In genomic region chr3:132352556-132353143, GRCh38 we compare ENCODE assay signal across 8 cellular contexts. TPM values are rescaled to one million over a fixed set of nuclear protein-coding genes. Genes with fewer than 3 reads are reported as not detected.
A peak's percentile ranks its signal among the peaks of the same experiment; 100 is the strongest.
DNase-seq lines count a peak whose midpoint lies in the region; ATAC-seq and TF ChIP-seq lines count a peak whose summit lies in the region.

No MANE protein-coding gene starts in this region.

- no peaks in the 10 kb centered on the region for H3K36me3 Mint-ChIP-seq in memory B cell

- no TSS peak for BruUV-seq in A673 (replicated peaks; lab: Mats Ljungman, UMichigan)

- no peaks in the 10 kb centered on the region for H3K4me1 ChIP-seq in A673 (ENCODE audit: insufficient read depth, low read length, poor library complexity, severe bottlenecking)

- no peak overlapping the region for H3K27ac Mint-ChIP-seq in memory B cell

- no peaks in the 10 kb centered on the region for H3K27me3 Mint-ChIP-seq in memory B cell

- peak; percentile 67 for ATAC-seq in GM18511 (IDR thresholded peaks at IDR 0.05; ENCODE audit: unreplicated experiment)
- peak; percentile 62 for ATAC-seq in HG03469 (IDR thresholded peaks at IDR 0.05; ENCODE audit: unreplicated experiment)
- peak; percentile 79 for ATAC-seq in memory B cell (ENCODE audit: low read depth)

- no peak overlapping the region for H3K27ac ChIP-seq in A673 (ENCODE audit: low read depth, low read length, poor library complexity, severe bottlenecking)
- H3K27ac ChIP-seq in dorsolateral prefrontal cortex: no peak overlapping the region

- no peaks in the 10 kb centered on the region for H3K9me3 ChIP-seq in A673 (ENCODE audit: low read depth, low read length, poor library complexity, severe bottlenecking)

- no peaks in the 10 kb centered on the region for H3K27me3 ChIP-seq in A673 (replicated peaks; ENCODE audit: insufficient read depth, low read depth, low read length, poor library complexity)
- peaks cover 0 to 3% (median 0%) of the 10 kb centered on the region in 45 donors for H3K27me3 ChIP-seq in dorsolateral prefrontal cortex

- intact Hi-C loops in A673 (cut with micrococcal nuclease; ENCODE audit: unreplicated experiment) (loop anchor here (2.0 kb wide), 2 partner anchors 46 to 290 kb away; no protein-coding TSS in a partner anchor), dorsolateral prefrontal cortex (cut with DNase I) (loop anchor here (1.0 to 10.0 kb wide), 3 partner anchors 47 to 292 kb away; no protein-coding TSS in a partner anchor)

- no peaks in the 10 kb centered on the region for H3K9me3 Mint-ChIP-seq in memory B cell

- DNase-seq in A673 (ENCODE audit: low spot score) (peak; percentile 77), NCI-H748 (lab: John Stamatoyannopoulos, UW; ENCODE audit: unreplicated experiment) (peak; percentile 62), dorsolateral prefrontal cortex (peak in 6 of 10 donors; percentile 7 to 63 (median 46)), memory B cell (ENCODE audit: low spot score in 2 of 2) (peak; percentile 67 to 68)
- DNase-seq in activated CD4-positive, alpha-beta T cell treated with anti-CD3 and anti-CD28 coated beads, Interleukin-2, amount 50 U/mL, for 1 hour: peak; percentile 57
- DNase-seq in stimulated activated CD8-positive, alpha-beta memory T cell treated with anti-CD3 and anti-CD28 coated beads, Interleukin-4, amount 100 ng/mL, for 24 hours (ENCODE audit: low read depth): peak; percentile 41

- no peaks in the 10 kb centered on the region for H3K36me3 ChIP-seq in A673 (ENCODE audit: insufficient read depth, low read length, poor library complexity, severe bottlenecking)

- H3K4me3 ChIP-seq in A673 (ENCODE audit: low read depth, low read length, poor library complexity, severe bottlenecking) (no peak overlapping the region), dorsolateral prefrontal cortex (no peak overlapping the region)

- CTCF ChIA-PET in A673 (lab: Charles Lee): interaction anchor here (0.6 to 1.7 kb wide), 3 partner anchors 10 to 55 kb away, joined by 3 to 9 read pairs (median 7); no protein-coding TSS in a partner anchor

- POLR2A ChIA-PET in A673 (lab: Charles Lee; ENCODE audit: low non-redundant PET): no interaction called here

- TF ChIP-seq CTCF in A673 (conservative IDR thresholded peaks at IDR 0.05; ENCODE audit: low read depth, low read length): peak; percentile 92
- peak; percentile 52 to 95 (median 87) for TF ChIP-seq CTCF in dorsolateral prefrontal cortex (IDR thresholded peaks at IDR 0.05 in 54 of 56, conservative IDR thresholded peaks at IDR 0.05 in 2 of 56; ENCODE audit: low read depth in 1 of 56, partially characterized antibody in 56 of 56)

- peaks cover 4% of the 10 kb centered on the region for H3K4me1 Mint-ChIP-seq in memory B cell

- H3K4me3 Mint-ChIP-seq in memory B cell: no peak overlapping the region

RNA-seq across cellular contexts. Expression of gene ACP3, which starts 35.4 kb away (rescaled TPM):
- total RNA-seq in A673 (2021): 13.9 and 14.6 TPM in 2 replicates
- total RNA-seq in dorsolateral prefrontal cortex: 1 to 10 TPM in 77 of 120 experiments, under 1 TPM in 42, not detected in 1; 0.31 to 7.2 (median 1.2) TPM
